ENCODE assay signal across 26 cellular contexts in genomic region chr5:153543959-153544470, GRCh38. TPM values are rescaled to one million over a fixed set of nuclear protein-coding genes. Genes with fewer than 3 reads are reported as not detected.
"Had no signal": no experiment of that assay in that cellular context is flagged by ENCODE, and none has a peak within 500 bp of the region (broad histone marks: within the 10 kb centered on the region; RNA-seq: fewer than 3 reads in every experiment).

No MANE protein-coding gene starts in this region.

- H3K9me3 ChIP-seq: heart right ventricle, lower lobe of right lung, ovary, prostate gland, stomach, suprapubic skin, tibial nerve had no signal

- H3K4me3 ChIP-seq: coronary artery, heart right ventricle, lower lobe of right lung, ovary, prostate gland, skin epidermis, stomach, suprapubic skin, tibial nerve had no signal

- H3K27ac ChIP-seq: coronary artery, epithelial cell of prostate, heart right ventricle, lower lobe of right lung, ovary, prostate gland, skin epidermis, stomach, suprapubic skin, tibial nerve had no signal

- H3K4me1 ChIP-seq: heart right ventricle, lower lobe of right lung, prostate gland, stomach, suprapubic skin, tibial nerve had no signal

- ATAC-seq: heart right ventricle; left lobe of liver; lower lobe of right lung; naive thymus-derived CD4-positive, alpha-beta T cell; right cardiac atrium; WTC11 had no signal

- H3K36me3 ChIP-seq: heart right ventricle, lower lobe of right lung, ovary, prostate gland, stomach, suprapubic skin, tibial nerve had no signal

- DNase-seq: activated CD8-positive, alpha-beta memory T cell treated with anti-CD3 and anti-CD28 coated beads for 24 hours; activated CD8-positive, alpha-beta memory T cell treated with anti-CD3 and anti-CD28 coated beads, Interleukin-2, amount 50 U/mL, for 4 hours; activated naive CD4-positive, alpha-beta T cell; activated naive CD8-positive, alpha-beta T cell treated with anti-CD3 and anti-CD28 coated beads for 36 hours; activated T-cell treated with anti-CD3 and anti-CD28 coated beads, Interleukin-2, amount 50 U/mL, for 24 hours; amniotic stem cell; cerebellar nuclear complex; heart right ventricle; kidney; lower lobe of right lung; naive thymus-derived CD4-positive, alpha-beta T cell; ovary; right cardiac atrium; stimulated activated CD4-positive, alpha-beta T cell treated with anti-CD3 and anti-CD28 coated beads, Interleukin-1b, Interleukin-23, amount 100 ng/mL, for 48 hours; stomach; T-helper 9 cell had no signal

- H3K27me3 ChIP-seq: heart right ventricle, ovary, stomach, suprapubic skin, tibial nerve had no signal

RNA-seq across cellular contexts. Expression of gene GRIA1, which starts 53.5 kb away (rescaled TPM):
- total RNA-seq: activated naive CD8-positive, alpha-beta T cell treated with anti-CD3 and anti-CD28 coated beads for 36 hours; activated T-helper 2 cell treated with anti-CD3 and anti-CD28 coated beads, Interferon-gamma antibody, Interleukin-2, Interleukin-4, amounts not matched to agents 10 μg/mL and 5 μg/mL and 100 μg/mL, durations not matched to agents 14 hours and 24 hours and 36 hours; left lobe of liver; naive thymus-derived CD4-positive, alpha-beta T cell; T-helper 1 cell treated with Interleukin-12 subunit alpha and Interleukin-12 subunit beta and Interleukin-4 antibody, amounts not matched to agents 30 ng/mL and 1 ng/mL, for 36 hours had no signal
